1 cellular context compared by ENCODE assay signal in genomic region chr4:173346074-173346473, GRCh38.
TF ChIP-seq lines count a peak whose summit lies in the region.

No MANE protein-coding gene starts in this region.

TF ChIP-seq in IMR-90, 13 proteins besides CTCF, POLR2A, EP300 and RAD21:
- TF ChIP-seq NFE2L2 (IDR thresholded peaks at IDR 0.05; ENCODE audit: low read depth, low read length) (no peak), MAZ (IDR thresholded peaks at IDR 0.05; ENCODE audit: borderline replicate concordance, low read depth, low read length) (peak; percentile 34; the same call in 1 of the 2 replicates)
TF ChIP-seq in IMR-90: peak in this region for 1.
